ENCODE assay signal across 28 cellular contexts in the genomic region with DNA sequence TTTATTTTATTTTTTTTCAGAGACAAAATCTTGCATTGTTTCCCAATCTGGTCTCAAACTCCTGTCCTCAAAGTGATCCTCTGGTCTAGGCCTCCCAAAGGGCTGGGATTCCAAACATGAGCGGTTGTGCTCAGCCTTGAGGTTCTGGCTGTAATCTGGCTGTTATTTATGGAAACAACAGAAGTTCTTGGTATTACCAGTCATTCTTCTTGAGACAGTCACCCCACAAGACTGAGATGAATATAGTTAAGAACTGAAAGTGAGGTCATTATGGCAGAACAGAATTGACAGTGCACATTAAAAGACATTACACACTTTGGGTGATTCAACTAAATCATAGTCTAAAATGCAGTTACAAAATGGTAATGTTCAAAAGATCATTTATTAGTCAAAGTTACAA.
"Had no signal": no experiment of that assay in that cellular context is flagged by ENCODE, and none has a peak within 500 bp of the region (broad histone marks: within the 10 kb centered on the region; RNA-seq: fewer than 3 reads in every experiment).

No MANE protein-coding gene starts in this region.

- H3K27me3 ChIP-seq: breast epithelium, gastroesophageal sphincter, hepatocyte, ovary, stomach, tibial artery had no signal

- DNase-seq: activated CD4-positive, alpha-beta memory T cell treated with anti-CD3 and anti-CD28 coated beads for 36 hours; activated CD4-positive, alpha-beta T cell treated with anti-CD3 and anti-CD28 coated beads, Interleukin-2, amount 10 ng/mL, durations not matched to agents 24 days and 14 days; activated gamma-delta T cell treated with Interleukin-2 at 50 U/mL for 16 hours; activated naive CD4-positive, alpha-beta T cell treated with anti-CD3 and anti-CD28 coated beads, Interleukin-2, amount 50 U/mL, for 16 hours; activated T-cell treated with anti-CD3 and anti-CD28 coated beads, Interleukin-2, amount 50 U/mL, for 4 hours; amygdala; central memory CD4-positive, alpha-beta T cell; left colon; midbrain; naive thymus-derived CD4-positive, alpha-beta T cell; ovary; retina; stimulated activated CD4-positive, alpha-beta T cell treated with anti-CD3 and anti-CD28 coated beads, Interleukin-1b, Interleukin-23, amount 100 ng/mL, for 48 hours; stimulated activated CD4-positive, alpha-beta T cell treated with anti-CD3 and anti-CD28 coated beads, Interleukin-4, amount 100 ng/mL, for 4 hours; stimulated activated CD8-positive, alpha-beta memory T cell treated with anti-CD3 and anti-CD28 coated beads, Interleukin-4, amount 100 ng/mL, for 48 hours; stomach; T-helper 9 cell; tibial artery; WERI-Rb-1 had no signal

- H3K4me1 ChIP-seq: breast epithelium, gastroesophageal sphincter, prostate gland, stomach, tibial artery had no signal

- H3K27ac ChIP-seq: breast epithelium, gastroesophageal sphincter, hepatocyte, ovary, prostate gland, skin epidermis, stomach, tibial artery, WERI-Rb-1 had no signal

- H3K36me3 ChIP-seq: breast epithelium, gastroesophageal sphincter, ovary, prostate gland, stomach, tibial artery, WERI-Rb-1 had no signal

- H3K4me3 ChIP-seq: breast epithelium, gastroesophageal sphincter, hepatocyte, ovary, prostate gland, skin epidermis, stomach, tibial artery had no signal

- ATAC-seq: activated CD4-positive, CD25-positive, alpha-beta regulatory T cell treated with anti-CD3 and anti-CD28 coated beads, Interleukin-2, amount 50 U/mL, for 24 hours; activated T-cell treated with anti-CD3 and anti-CD28 coated beads, Interleukin-2, amount 50 U/mL, for 4 hours; activated T-helper 17 cell treated with anti-CD3 and anti-CD28 coated beads, Interleukin-2, amount 50 U/mL, for 72 hours; gastroesophageal sphincter; left colon; naive thymus-derived CD4-positive, alpha-beta T cell; sciatic nerve; stimulated activated memory B cell treated with anti-CD40 and anti-IgM and Interleukin-4, amounts not matched to agents 10 μg/mL and 1 μg/mL and 100 μg/mL, for 72 hours had no signal

- H3K9me3 ChIP-seq: breast epithelium, gastroesophageal sphincter, ovary, prostate gland, stomach, tibial artery had no signal
